Comparison of ENCODE assay signal across 8 cellular contexts in genomic region chr3:15398731-15399133, GRCh38. TPM values are rescaled to one million over a fixed set of nuclear protein-coding genes. Genes with fewer than 3 reads are reported as not detected.
DNase-seq lines count a peak whose midpoint lies in the region; ATAC-seq, FAIRE-seq and TF ChIP-seq lines count a peak whose summit lies in the region.
"Not testable (repeated sequence)": the region's sequence is repeated elsewhere in the genome, so short reads cannot be mapped to it uniquely, and the experiment has no call there.

No MANE protein-coding gene starts in this region.

- FAIRE-seq in GM18507 (lab: Jason Lieb, UNC) = peak; percentile 76

- H4K20me1 ChIP-seq in MM.1S (ENCODE audit: insufficient read depth, low read length) = not testable (repeated sequence)

- H3K27me3 ChIP-seq in MM.1S (replicated peaks; ENCODE audit: insufficient read depth, low read length); Panc1 (ENCODE audit: control insufficient read depth, insufficient read depth, low read length); esophagus squamous epithelium; right lobe of liver; upper lobe of left lung: not testable (repeated sequence)

- H3K4me1 Mint-ChIP-seq in Calu3 (ENCODE audit: low read depth, unreplicated experiment) = not testable (repeated sequence)
- peaks cover 35% of the 10 kb centered on the region for H3K4me1 Mint-ChIP-seq in activated CD4-positive, alpha-beta T cell treated with anti-CD3 and anti-CD28 coated beads, Interleukin-2, amount 10 ng/mL, durations not matched to agents 7 days and 5 days

- not testable (repeated sequence) for TF ChIP-seq EP300 in upper lobe of left lung (IDR thresholded peaks at IDR 0.05)

- H3K36me3 ChIP-seq in MM.1S (replicated peaks; ENCODE audit: insufficient read depth, low read length); Panc1 (ENCODE audit: control insufficient read depth, insufficient read depth, low read length); esophagus squamous epithelium; right lobe of liver; upper lobe of left lung: not testable (repeated sequence)

- H3K9me3 Mint-ChIP-seq in Calu3 (ENCODE audit: low read depth, unreplicated experiment); activated CD4-positive, alpha-beta T cell treated with anti-CD3 and anti-CD28 coated beads, Interleukin-2, amount 10 ng/mL, durations not matched to agents 7 days and 5 days: not testable (repeated sequence)

- H3K4me3 ChIP-seq in MM.1S (ENCODE audit: low read length); Panc1 (ENCODE audit: low read depth in 2 of 2, low read length in 2 of 2); esophagus squamous epithelium; right lobe of liver; upper lobe of left lung: not testable (repeated sequence)

- not testable (repeated sequence) for TF ChIP-seq CTCF in Calu3 (IDR thresholded peaks at IDR 0.05; ENCODE audit: unreplicated experiment)
- TF ChIP-seq CTCF in MM.1S (IDR thresholded peaks at IDR 0.05; ENCODE audit: low read length) = peak; percentile 53
- peak; percentile 64 for TF ChIP-seq CTCF in Panc1 (IDR thresholded peaks at IDR 0.05)
- peak in 4 of 6 experiments; percentile 5 to 44 (median 21) for TF ChIP-seq CTCF in esophagus squamous epithelium (IDR thresholded peaks at IDR 0.05)
- peak; percentile 9 to 33 (median 18) for TF ChIP-seq CTCF in right lobe of liver (IDR thresholded peaks at IDR 0.05)
- peak in 4 of 6 experiments; percentile 15 to 43 (median 39) for TF ChIP-seq CTCF in upper lobe of left lung (IDR thresholded peaks at IDR 0.05)

- in situ Hi-C loops in Panc1 (cut with HindIII; ENCODE audit: low pct_unique_long_range_greater_than_20kb, low sequenced_read_pairs) = not testable (repeated sequence)

- POLR2A ChIA-PET in Panc1 (lab: Charles Lee); activated CD4-positive, alpha-beta T cell treated with anti-CD3 and anti-CD28 coated beads, Interleukin-2, amount 10 ng/mL, durations not matched to agents 7 days and 5 days (lab: Charles Lee): not testable (repeated sequence)

- not testable (repeated sequence) for TF ChIP-seq POLR2A in esophagus squamous epithelium (IDR thresholded peaks at IDR 0.05); right lobe of liver (IDR thresholded peaks at IDR 0.05); upper lobe of left lung (IDR thresholded peaks at IDR 0.05)

- H3K4me2 ChIP-seq in MM.1S (ENCODE audit: low read depth, low read length) = not testable (repeated sequence)

- H3F3A ChIP-seq in MM.1S (ENCODE audit: insufficient read depth, low read length) = not testable (repeated sequence)

- ATAC-seq in Panc1; right lobe of liver; upper lobe of left lung (ENCODE audit: low FRiP score in 2 of 2): not testable (repeated sequence)

- H3K27me3 Mint-ChIP-seq in Calu3 (ENCODE audit: unreplicated experiment); activated CD4-positive, alpha-beta T cell treated with anti-CD3 and anti-CD28 coated beads, Interleukin-2, amount 10 ng/mL, durations not matched to agents 7 days and 5 days: not testable (repeated sequence)

- H3K4me1 ChIP-seq in MM.1S (ENCODE audit: low read length); Panc1 (ENCODE audit: control insufficient read depth, insufficient read depth, low read length); esophagus squamous epithelium; right lobe of liver; upper lobe of left lung: not testable (repeated sequence)

- not testable (repeated sequence) for BruUV-seq in Calu3 (replicated peaks; lab: Mats Ljungman, UMichigan); Panc1 (replicated peaks; lab: Mats Ljungman, UMichigan)

- H3K9me3 ChIP-seq in MM.1S (replicated peaks; ENCODE audit: insufficient read depth, low read length); Panc1 (ENCODE audit: control insufficient read depth, insufficient read depth, low read depth, low read length); esophagus squamous epithelium; right lobe of liver; upper lobe of left lung: not testable (repeated sequence)

- CTCF ChIA-PET in Calu3 (lab: Charles Lee) (interaction anchor here (0.6 to 2.0 kb wide), 2 partner anchors 131 to 135 kb away, joined by 6 to 7 read pairs; no protein-coding TSS in a partner anchor), Panc1 (lab: Charles Lee) (interaction anchor here (0.7 kb wide), 2 partner anchors 98 to 130 kb away, joined by 3 to 7 read pairs; no protein-coding TSS in a partner anchor)
- CTCF ChIA-PET in activated CD4-positive, alpha-beta T cell treated with anti-CD3 and anti-CD28 coated beads, Interleukin-2, amount 10 ng/mL, durations not matched to agents 7 days and 5 days (lab: Charles Lee) = interaction anchor here (0.5 to 2.6 kb wide), 4 partner anchors 19 to 196 kb away, joined by 3 to 17 read pairs (median 4); partner anchors contain the start of gene CAPN7

- intact Hi-C loops in Calu3 (cut with micrococcal nuclease; ENCODE audit: unreplicated experiment); Panc1 (cut with micrococcal nuclease; ENCODE audit: unreplicated experiment); esophagus squamous epithelium (cut with DNase I); right lobe of liver (cut with DNase I): not testable (repeated sequence)

- H3K79me2 ChIP-seq in MM.1S (ENCODE audit: low read length) = not testable (repeated sequence)

- not testable (repeated sequence) for H3K27ac Mint-ChIP-seq in Calu3 (ENCODE audit: unreplicated experiment); activated CD4-positive, alpha-beta T cell treated with anti-CD3 and anti-CD28 coated beads, Interleukin-2, amount 10 ng/mL, durations not matched to agents 7 days and 5 days

- DNase-seq in Calu3 (peak; percentile 22), MM.1S (peak; percentile 57)
- DNase-seq in GM18507 (ENCODE audit: extremely low spot score, insufficient read length, low read depth); Panc1 (ENCODE audit: low read depth, low spot score); esophagus squamous epithelium (lab: John Stamatoyannopoulos, UW); right lobe of liver; upper lobe of left lung: not testable (repeated sequence)
- DNase-seq in activated CD4-positive, alpha-beta T cell treated with anti-CD3 and anti-CD28 coated beads, Interleukin-2, amount 10 ng/mL, durations not matched to agents 7 days and 5 days = peak; percentile 38

- H3K4me3 Mint-ChIP-seq in Calu3 (ENCODE audit: low read depth, unreplicated experiment); activated CD4-positive, alpha-beta T cell treated with anti-CD3 and anti-CD28 coated beads, Interleukin-2, amount 10 ng/mL, durations not matched to agents 7 days and 5 days: not testable (repeated sequence)

- not testable (repeated sequence) for H3K9ac ChIP-seq in MM.1S (ENCODE audit: low read length)

- not testable (repeated sequence) for H3K27ac ChIP-seq in MM.1S (ENCODE audit: low read length); Panc1 (ENCODE audit: low read length); esophagus squamous epithelium; right lobe of liver; upper lobe of left lung

- not testable (repeated sequence) for H2AFZ ChIP-seq in MM.1S (ENCODE audit: low read length)

- 85 to 86% methylated on average over 3 of the region's 3 CpGs for WGBS in esophagus squamous epithelium, 2 donors
- WGBS in right lobe of liver (ENCODE audit: insufficient coverage, low coverage, low lambda C conversion rate, missing lambda C conversion rate) = 90% methylated on average over 3 of the region's 3 CpGs
- 92% methylated on average over 3 of the region's 3 CpGs for WGBS in upper lobe of left lung, 2 donors

- H3K9me2 ChIP-seq in MM.1S (replicated peaks; ENCODE audit: insufficient read depth, low read length) = not testable (repeated sequence)

- not testable (repeated sequence) for H3K36me3 Mint-ChIP-seq in Calu3 (ENCODE audit: insufficient read depth, unreplicated experiment); activated CD4-positive, alpha-beta T cell treated with anti-CD3 and anti-CD28 coated beads, Interleukin-2, amount 10 ng/mL, durations not matched to agents 7 days and 5 days (ENCODE audit: low read depth)

RNA-seq across cellular contexts. Expression of gene METTL6, which starts 28.6 kb away (rescaled TPM):
- total RNA-seq in Calu3 (2022) (22.5 and 23.0 TPM in 2 replicates), Panc1 (2021; ENCODE audit: unreplicated experiment) (16.5 TPM), esophagus squamous epithelium (10 to 100 TPM in 2 of 4 donors, 1 to 10 TPM in 2; 5.8 to 16.4 (median 12.9) TPM), right lobe of liver (1 to 10 TPM; 5.3 to 7.5 (median 6.2) TPM), upper lobe of left lung (10 to 100 TPM; 10.5 to 20.7 (median 13.9) TPM)
- polyA plus RNA-seq in Panc1 (2012; ENCODE audit: insufficient read length) = 10.1 TPM
- 10 to 100 TPM; 15.8 to 19.4 TPM for total RNA-seq in activated CD4-positive, alpha-beta T cell treated with anti-CD3 and anti-CD28 coated beads, Interleukin-2, amount 10 ng/mL, durations not matched to agents 7 days and 5 days

RNA-seq across cellular contexts. Expression of gene EAF1, which starts 28.7 kb away (rescaled TPM):
- total RNA-seq in Calu3 (2022) (23.9 and 24.3 TPM in 2 replicates), Panc1 (2021; ENCODE audit: unreplicated experiment) (16.1 TPM), esophagus squamous epithelium (10 to 100 TPM; 15.8 to 23.5 (median 21.0) TPM), right lobe of liver (10 to 100 TPM; 11.6 to 27.7 (median 17.1) TPM), upper lobe of left lung (10 to 100 TPM; 21.1 to 45.1 (median 31.7) TPM)
- 12.2 TPM for polyA plus RNA-seq in Panc1 (2012; ENCODE audit: insufficient read length)
- 10 to 100 TPM; 30.6 to 32.5 TPM for total RNA-seq in activated CD4-positive, alpha-beta T cell treated with anti-CD3 and anti-CD28 coated beads, Interleukin-2, amount 10 ng/mL, durations not matched to agents 7 days and 5 days
